2 cellular contexts compared by ENCODE assay signal in genomic region chr1:93061895-93062792, GRCh38.
A peak's percentile ranks its signal among the peaks of the same experiment; 100 is the strongest.
TF ChIP-seq lines count a peak whose summit lies in the region.

No MANE protein-coding gene starts in this region.

TF ChIP-seq in GM12878, 131 proteins besides CTCF, POLR2A, EP300 and RAD21:
- TF ChIP-seq USF1 (IDR thresholded peaks at IDR 0.05; ENCODE audit: borderline replicate concordance, extremely low read length, insufficient read depth, low read depth, low read length) = no peak
- TF ChIP-seq RUNX3 (IDR thresholded peaks at IDR 0.05; ENCODE audit: low read length) = peak; percentile 67
- no peak for TF ChIP-seq ZSCAN29 (IDR thresholded peaks at IDR 0.05)
- TF ChIP-seq NR2F1 (conservative IDR thresholded peaks at IDR 0.05) = 0 out of 2 replicates have a peak, but pooled peaks have one; percentile 25
- TF ChIP-seq ZBTB40 (IDR thresholded peaks at IDR 0.05; ENCODE audit: borderline replicate concordance) = peak; percentile 88
- TF ChIP-seq ELK1 (IDR thresholded peaks at IDR 0.05; ENCODE audit: low read depth, low read length) = no peak
- no peak for TF ChIP-seq EZH2 (IDR thresholded peaks at IDR 0.05; ENCODE audit: borderline replicate concordance, control insufficient read depth, low read depth, low read length)
- TF ChIP-seq TCF7 (IDR thresholded peaks at IDR 0.05; ENCODE audit: borderline replicate concordance) = peak; percentile 85
- TF ChIP-seq JUND (IDR thresholded peaks at IDR 0.05; ENCODE audit: low read depth, low read length) = no peak
- TF ChIP-seq LARP7 (IDR thresholded peaks at IDR 0.05) = no peak
- peak in 1 of 2 experiments; percentile 15; a peak in 1 of 4 replicates for TF ChIP-seq BHLHE40 (IDR thresholded peaks at IDR 0.05; ENCODE audit: borderline replicate concordance in 1 of 2, low read depth in 2 of 2, low read length in 1 of 2)
- TF ChIP-seq SMC3 (IDR thresholded peaks at IDR 0.05; ENCODE audit: borderline replicate concordance, low read length) = peak; percentile 95
- TF ChIP-seq YY1 (IDR thresholded peaks at IDR 0.05; ENCODE audit: low read depth, low read length) = peak; percentile 55; the same call in 1 of the 2 replicates
- TF ChIP-seq SMARCA5 (IDR thresholded peaks at IDR 0.05) = no peak
- TF ChIP-seq NKRF (conservative IDR thresholded peaks at IDR 0.05) = no peak
- TF ChIP-seq RELA (IDR thresholded peaks at IDR 0.05; ENCODE audit: borderline replicate concordance, partially characterized antibody) = no peak
TF ChIP-seq in GM12878: peak in this region for 7.

TF ChIP-seq in HepG2, 621 proteins besides CTCF, POLR2A, EP300 and RAD21 (continues in another document):
- TF ChIP-seq ZNF574 (CRISPR knock-in tag; IDR thresholded peaks at IDR 0.05) (no peak), ZNF775 (CRISPR knock-in tag; IDR thresholded peaks at IDR 0.05; ENCODE audit: borderline replicate concordance) (no peak), RFX1 (IDR thresholded peaks at IDR 0.05) (no peak), ZBTB49 (CRISPR knock-in tag; IDR thresholded peaks at IDR 0.05; ENCODE audit: borderline replicate concordance) (no peak), SRF (IDR thresholded peaks at IDR 0.05; ENCODE audit: low read depth, low read length) (no peak), RXRB (CRISPR knock-in tag; IDR thresholded peaks at IDR 0.05; ENCODE audit: borderline replicate concordance) (peak; percentile 48; the same call in 1 of the 2 replicates), ZNF263 (CRISPR knock-in tag; IDR thresholded peaks at IDR 0.05) (no peak), PPARG (CRISPR knock-in tag; conservative IDR thresholded peaks at IDR 0.05) (peak; percentile 90), DZIP1 (CRISPR knock-in tag; IDR thresholded peaks at IDR 0.05) (no peak), PAXIP1 (CRISPR knock-in tag; conservative IDR thresholded peaks at IDR 0.05) (no peak), SMARCC2 (IDR thresholded peaks at IDR 0.05) (no peak), ATF7 (IDR thresholded peaks at IDR 0.05) (no peak), ATF7 (CRISPR knock-in tag; IDR thresholded peaks at IDR 0.05) (no peak), ZMAT5 (CRISPR knock-in tag; IDR thresholded peaks at IDR 0.05; ENCODE audit: borderline replicate concordance, low read depth) (no peak), SMC3 (IDR thresholded peaks at IDR 0.05; ENCODE audit: low read length) (peak; percentile 80; the same call in 1 of the 2 replicates), FOSL2 (CRISPR knock-in tag; IDR thresholded peaks at IDR 0.05) (no peak), ZNF746 (CRISPR knock-in tag; IDR thresholded peaks at IDR 0.05) (no peak), TFAP4 (IDR thresholded peaks at IDR 0.05; ENCODE audit: borderline replicate concordance, low read depth) (peak; percentile 75), THAP7 (CRISPR knock-in tag; IDR thresholded peaks at IDR 0.05) (no peak), ZGPAT (CRISPR knock-in tag; IDR thresholded peaks at IDR 0.05) (peak; percentile 27; the same call in 1 of the 2 replicates), STAG1 (CRISPR knock-in tag; IDR thresholded peaks at IDR 0.05) (peak; percentile 83), FUBP1 (CRISPR knock-in tag; IDR thresholded peaks at IDR 0.05; ENCODE audit: borderline replicate concordance) (no peak), LRRFIP1 (CRISPR knock-in tag; conservative IDR thresholded peaks at IDR 0.05) (no peak)
